In the genomic region with DNA sequence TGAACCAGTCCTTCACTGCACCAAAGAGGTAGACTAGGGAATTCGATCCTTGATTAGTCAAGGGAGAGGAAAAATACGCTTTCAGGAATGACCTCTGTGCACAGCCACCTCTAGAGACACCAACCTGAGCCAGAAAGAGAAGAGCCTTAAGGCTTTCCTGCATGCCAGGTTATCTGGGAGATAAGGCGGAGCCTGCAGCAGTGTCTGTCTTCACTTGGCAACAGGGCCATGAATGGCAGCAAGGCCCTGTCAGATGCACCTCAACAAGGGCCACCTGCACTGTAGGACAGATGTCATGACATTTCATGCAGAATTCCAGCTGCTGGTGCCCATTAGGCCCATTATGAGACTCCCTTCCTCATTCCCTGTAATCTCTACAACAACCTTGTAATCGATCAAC, we compare ENCODE assay signal across 28 cellular contexts.
"Had no signal": no experiment of that assay in that cellular context is flagged by ENCODE, and none has a peak within 500 bp of the region (broad histone marks: within the 10 kb centered on the region; RNA-seq: fewer than 3 reads in every experiment).

No MANE protein-coding gene starts in this region.

- H3K36me3 ChIP-seq: adrenal gland, esophagus muscularis mucosa, gastrocnemius medialis, heart left ventricle had no signal

- ATAC-seq: activated CD4-positive, alpha-beta T cell treated with anti-CD3 and anti-CD28 coated beads for 36 hours; activated naive CD8-positive, alpha-beta T cell treated with anti-CD3 and anti-CD28 coated beads, Interleukin-2, amount 50 U/mL, for 24 hours; activated T-cell treated with anti-CD3 and anti-CD28 coated beads, Interleukin-2, amount 50 U/mL, for 4 hours; activated T-helper 17 cell treated with anti-CD3 and anti-CD28 coated beads, Interleukin-2, amount 50 U/mL, for 72 hours; body of pancreas; effector memory CD8-positive, alpha-beta T cell; foreskin keratinocyte; gastrocnemius medialis; heart left ventricle; T-helper 17 cell had no signal

- H3K27ac ChIP-seq: adrenal gland, body of pancreas, esophagus muscularis mucosa, foreskin keratinocyte, gastrocnemius medialis, heart left ventricle had no signal

- FAIRE-seq: colon had no signal

- DNase-seq: activated CD4-positive, alpha-beta memory T cell treated with anti-CD3 and anti-CD28 coated beads, Interleukin-2, amount 10 ng/mL, durations not matched to agents 7 days and 5 days; activated CD4-positive, alpha-beta T cell treated with anti-CD3 and anti-CD28 coated beads for 36 hours; activated CD4-positive, CD25-positive, alpha-beta regulatory T cell; activated CD4-positive, CD25-positive, alpha-beta regulatory T cell treated with anti-CD3 and anti-CD28 coated beads, Interleukin-2, amount 50 U/mL, for 72 hours; activated effector memory CD4-positive, alpha-beta T cell treated with Interleukin-2 at 50 U/mL for 16 hours; activated naive CD4-positive, alpha-beta T cell treated with anti-CD3 and anti-CD28 coated beads for 36 hours; activated naive CD8-positive, alpha-beta T cell treated with anti-CD3 and anti-CD28 coated beads for 36 hours; activated naive CD8-positive, alpha-beta T cell treated with anti-CD3 and anti-CD28 coated beads, Interleukin-2, amount 50 U/mL, for 24 hours; activated T-cell treated with anti-CD3 and anti-CD28 coated beads, Interleukin-2, amount 50 U/mL, for 4 hours; adrenal gland; amygdala; aorta; body of pancreas; caudate nucleus; cortex of kidney; dermis blood vessel endothelial cell; effector CD4-positive, alpha-beta T cell; effector memory CD8-positive, alpha-beta T cell; erythroblast; foreskin keratinocyte; gastrocnemius medialis; glutamatergic neuron; heart left ventricle; T-helper 17 cell; T1000 had no signal

- H3K4me1 ChIP-seq: adrenal gland, body of pancreas, foreskin keratinocyte, gastrocnemius medialis had no signal

- H3K4me3 ChIP-seq: adrenal gland, body of pancreas, esophagus muscularis mucosa, gastrocnemius medialis, heart left ventricle had no signal

- H3K27me3 ChIP-seq: adrenal gland, body of pancreas, esophagus muscularis mucosa, foreskin keratinocyte, gastrocnemius medialis, heart left ventricle had no signal

- H3K9me3 ChIP-seq: adrenal gland, body of pancreas, esophagus muscularis mucosa, gastrocnemius medialis, heart left ventricle had no signal
